Comparison of ENCODE assay signal across 7 cellular contexts in the genomic region with DNA sequence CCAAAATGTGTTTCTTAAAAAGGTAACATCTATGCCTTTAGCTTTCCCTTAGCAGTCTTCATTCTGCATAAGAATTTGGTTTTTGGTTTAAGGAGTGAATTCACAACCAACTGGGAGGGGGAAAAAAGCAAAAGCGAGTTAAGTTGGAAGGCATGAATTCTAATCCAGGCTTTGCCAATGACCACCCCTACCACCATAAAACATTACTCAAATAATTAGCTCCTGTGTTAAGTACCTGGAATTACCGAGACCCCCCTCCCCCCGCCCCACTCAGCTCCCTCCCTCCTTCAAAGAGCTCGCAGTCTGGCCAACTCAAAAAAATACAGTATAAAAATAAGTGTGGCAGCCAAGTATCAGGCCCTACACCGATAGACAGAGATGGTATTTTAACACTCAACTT. TPM values are rescaled to one million over a fixed set of nuclear protein-coding genes. Genes with fewer than 3 reads are reported as not detected.
A peak's percentile ranks its signal among the peaks of the same experiment; 100 is the strongest.
DNase-seq lines count a peak whose midpoint lies in the region; ATAC-seq and TF ChIP-seq lines count a peak whose summit lies in the region.

No MANE protein-coding gene starts in this region.

- H3K9me3 Mint-ChIP-seq in HFFc6 (no peaks in the 10 kb centered on the region), WTC11 (no peaks in the 10 kb centered on the region)

- no peaks in the 10 kb centered on the region for H3K9me2 ChIP-seq in hepatocyte (replicated peaks; ENCODE audit: insufficient read depth)

- peaks cover 2% of the 10 kb centered on the region for H3K27me3 Mint-ChIP-seq in HFFc6 (ENCODE audit: insufficient read depth)
- H3K27me3 Mint-ChIP-seq in WTC11 (ENCODE audit: low read depth): peaks cover 6% of the 10 kb centered on the region

- peaks cover 26% of the 10 kb centered on the region for H3K4me1 ChIP-seq in hepatocyte (ENCODE audit: insufficient read depth)
- H3K4me1 ChIP-seq in spleen: peaks cover 38 to 76% (median 67%) of the 10 kb centered on the region in 6 donors

- 0% methylated on average over 5 of the region's 5 CpGs for WGBS in hepatocyte (ENCODE audit: low lambda C conversion rate, missing lambda C conversion rate)
- 0 to 2% (median 1%) methylated on average over 5 of the region's 5 CpGs for WGBS in spleen, 5 donors

- H2AFZ ChIP-seq in hepatocyte: peak overlapping the region; percentile 67

- CTCF ChIA-PET in WTC11 (lab: Charles Lee): no interaction called here

- H3K36me3 Mint-ChIP-seq in HFFc6 (ENCODE audit: low read depth): peaks cover 23% of the 10 kb centered on the region
- peaks cover 17% of the 10 kb centered on the region for H3K36me3 Mint-ChIP-seq in WTC11

- TF ChIP-seq CTCF in HFFc6 (IDR thresholded peaks at IDR 0.05): no peak
- TF ChIP-seq CTCF in WTC11 (IDR thresholded peaks at IDR 0.05): no peak
- TF ChIP-seq CTCF in hepatocyte (IDR thresholded peaks at IDR 0.05; ENCODE audit: poor library complexity): no peak
- TF ChIP-seq CTCF in spleen (IDR thresholded peaks at IDR 0.05 in 8 of 11, conservative IDR thresholded peaks at IDR 0.05 in 3 of 11): no peak

- no peak for TF ChIP-seq POLR2A in spleen (IDR thresholded peaks at IDR 0.05)

- intact Hi-C loops in spleen (cut with DNase I; ENCODE audit: low total_unique reads): loop anchor here (10.0 kb wide), 1 partner anchor 224 kb away; no protein-coding TSS in a partner anchor

- ATAC-seq in WTC11 (no peak), GM21515 (IDR thresholded peaks at IDR 0.05; ENCODE audit: unreplicated experiment) (no peak)

- H3K36me3 ChIP-seq in hepatocyte (replicated peaks; ENCODE audit: insufficient read depth, low read depth) (no peaks in the 10 kb centered on the region), spleen (peaks cover 0 to 28% (median 18%) of the 10 kb centered on the region in 6 donors)

- DNase-seq in HFFc6: no peak
- no peak for DNase-seq in WTC11 (ENCODE audit: low spot score)
- DNase-seq in hepatocyte (ENCODE audit: low spot score): no peak
- no peak for DNase-seq in spleen
- DNase-seq in NCI-H146 treated with DMSO at 0.1 percent for 48 hours (lab: John Stamatoyannopoulos, UW; ENCODE audit: unreplicated experiment): no peak
- no peak for DNase-seq in SIG-M5 treated with dmso at 0.1 percent for 504 hours (lab: John Stamatoyannopoulos, UW; ENCODE audit: unreplicated experiment)

- H3K4me3 Mint-ChIP-seq in HFFc6 (peak overlapping the region; percentile 92), WTC11 (peak overlapping the region; percentile 97)

- POLR2A ChIA-PET in WTC11 (lab: Charles Lee): interaction anchor here (0.5 kb wide), 1 partner anchor 200 kb away, joined by 3 read pairs; no protein-coding TSS in a partner anchor

- H3K4me3 ChIP-seq in hepatocyte: peak overlapping the region; percentile 72
- peak overlapping the region; percentile 70 to 95 (median 86) for H3K4me3 ChIP-seq in spleen

- no peaks in the 10 kb centered on the region for H3K27me3 ChIP-seq in hepatocyte
- no peaks in the 10 kb centered on the region for H3K27me3 ChIP-seq in spleen (replicated peaks in 1 of 7)

- peak overlapping the region; percentile 100 for H3K27ac Mint-ChIP-seq in HFFc6
- peak overlapping the region; percentile 100 for H3K27ac Mint-ChIP-seq in WTC11

- peak overlapping the region; percentile 94 for H3K27ac ChIP-seq in hepatocyte
- peak overlapping the region; percentile 92 to 97 (median 95) for H3K27ac ChIP-seq in spleen

- H3K9me3 ChIP-seq in hepatocyte (ENCODE audit: low read depth) (no peaks in the 10 kb centered on the region), spleen (no peaks in the 10 kb centered on the region)

- peak overlapping the region; percentile 88 for H3K4me2 ChIP-seq in hepatocyte

- H3K4me1 Mint-ChIP-seq in HFFc6 (ENCODE audit: low read depth) (peaks cover 63% of the 10 kb centered on the region), WTC11 (peaks cover 37% of the 10 kb centered on the region)

- H3K79me2 ChIP-seq in hepatocyte: peaks cover 86% of the 10 kb centered on the region

- peaks cover 63% of the 10 kb centered on the region for H4K20me1 ChIP-seq in hepatocyte (ENCODE audit: insufficient read depth, poor library complexity, severe bottlenecking)

TF ChIP-seq in WTC11, 78 proteins besides CTCF, POLR2A, EP300 and RAD21 (continues in another document):
- TF ChIP-seq, protein P1, sequence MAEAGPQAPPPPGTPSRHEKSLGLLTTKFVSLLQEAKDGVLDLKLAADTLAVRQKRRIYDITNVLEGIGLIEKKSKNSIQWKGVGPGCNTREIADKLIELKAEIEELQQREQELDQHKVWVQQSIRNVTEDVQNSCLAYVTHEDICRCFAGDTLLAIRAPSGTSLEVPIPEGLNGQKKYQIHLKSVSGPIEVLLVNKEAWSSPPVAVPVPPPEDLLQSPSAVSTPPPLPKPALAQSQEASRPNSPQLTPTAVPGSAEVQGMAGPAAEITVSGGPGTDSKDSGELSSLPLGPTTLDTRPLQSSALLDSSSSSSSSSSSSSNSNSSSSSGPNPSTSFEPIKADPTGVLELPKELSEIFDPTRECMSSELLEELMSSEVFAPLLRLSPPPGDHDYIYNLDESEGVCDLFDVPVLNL (CRISPR knock-in tag; IDR thresholded peaks at IDR 0.05; ENCODE audit: borderline replicate concordance, low read depth): no peak
- no peak for TF ChIP-seq ZNF219 (CRISPR knock-in tag; IDR thresholded peaks at IDR 0.05; ENCODE audit: borderline replicate concordance)
- TF ChIP-seq ZBTB43 (CRISPR knock-in tag; IDR thresholded peaks at IDR 0.05): no peak
- TF ChIP-seq RORB (CRISPR knock-in tag; IDR thresholded peaks at IDR 0.05): no peak
- no peak for TF ChIP-seq FOXJ3 (CRISPR knock-in tag; IDR thresholded peaks at IDR 0.05; ENCODE audit: borderline replicate concordance)
- no peak for TF ChIP-seq ZNF532 (CRISPR knock-in tag; IDR thresholded peaks at IDR 0.05; ENCODE audit: borderline replicate concordance)
- no peak for TF ChIP-seq NFATC4 (CRISPR knock-in tag; IDR thresholded peaks at IDR 0.05)
- no peak for TF ChIP-seq TEAD1 (CRISPR knock-in tag; IDR thresholded peaks at IDR 0.05)
- TF ChIP-seq ETV6 (CRISPR knock-in tag; IDR thresholded peaks at IDR 0.05): no peak

RNA-seq across cellular contexts. Expression of gene ATG12, which starts 0.5 kb away (rescaled TPM):
- 10 to 100 TPM; 58.3 to 75.9 (median 63.3) TPM for total RNA-seq in HFFc6 (2021; fragmentation: NEBNext Ultra II Directional; extraction: Animal tissue kit (Norgen Biotek cat#: 25700))
- total RNA-seq in WTC11 (2021) (38.3 to 40.1 TPM (median 39.9 TPM) in 3 replicates), hepatocyte (48.3 and 85.7 TPM in 2 replicates), spleen (10 to 100 TPM; 40.1 to 90.4 (median 53.7) TPM)
- polyA plus RNA-seq in hepatocyte (65.3 and 66.0 TPM in 2 replicates), spleen (10 to 100 TPM; 30.6 to 36.4 (median 34.5) TPM)

RNA-seq across cellular contexts. Expression of gene AP3S1, which starts 0.9 kb away (rescaled TPM):
- total RNA-seq in HFFc6 (2021; fragmentation: NEBNext Ultra II Directional; extraction: Animal tissue kit (Norgen Biotek cat#: 25700)): 100 to 1,000 TPM; 109 to 131 (median 122) TPM
- total RNA-seq in WTC11 (2021): 60.8 to 78.5 TPM (median 71.2 TPM) in 3 replicates
- total RNA-seq in hepatocyte: 122 and 362 TPM in 2 replicates
- polyA plus RNA-seq in hepatocyte: 130 and 148 TPM in 2 replicates
- 100 to 1,000 TPM in 1 of 7 donors, 10 to 100 TPM in 6; 56.4 to 190 (median 63.3) TPM for total RNA-seq in spleen
- polyA plus RNA-seq in spleen: 10 to 100 TPM; 42.0 to 64.7 (median 60.1) TPM

RNA-seq across cellular contexts. Expression of gene CDO1, which starts 24.4 kb away (rescaled TPM):
- total RNA-seq in HFFc6 (2021; fragmentation: NEBNext Ultra II Directional; extraction: Animal tissue kit (Norgen Biotek cat#: 25700)): under 1 TPM in 4 of 6 experiments, not detected in 2; 0.12 to 0.26 (median 0.18) TPM
- total RNA-seq in WTC11 (2021) (13.2 to 22.7 TPM (median 20.0 TPM) in 3 replicates), hepatocyte (29.5 and 29.8 TPM in 2 replicates), spleen (10 to 100 TPM in 1 of 7 donors, 1 to 10 TPM in 6; 1.4 to 11.1 (median 2.5) TPM)
- polyA plus RNA-seq in hepatocyte (8.4 and 17.5 TPM in 2 replicates), spleen (1 to 10 TPM; 1.4 to 2.0 (median 1.5) TPM)
